Comparison of ENCODE assay signal across 13 cellular contexts in the genomic region with DNA sequence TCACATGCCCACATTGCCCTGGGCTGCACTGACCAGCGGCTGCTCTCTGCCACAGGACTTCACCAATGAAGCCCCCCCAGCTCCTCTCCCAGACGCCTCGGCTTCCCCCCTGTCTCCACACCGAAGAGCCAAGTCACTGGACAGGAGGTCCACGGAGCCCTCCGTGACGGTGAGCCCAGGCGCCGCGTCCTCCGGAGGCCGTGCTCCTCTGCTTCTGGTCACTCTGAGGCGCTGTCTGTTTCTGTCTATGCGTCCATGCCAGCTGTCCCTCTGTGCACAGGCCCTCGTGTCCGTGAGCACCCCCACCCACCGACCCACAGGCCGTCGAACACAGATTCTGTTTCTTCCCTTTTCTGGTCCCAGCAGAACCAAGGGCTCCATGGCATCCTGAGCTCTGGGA.
DNase-seq lines count a peak whose midpoint lies in the region; ATAC-seq and TF ChIP-seq lines count a peak whose summit lies in the region.
"Had no signal": no experiment of that assay in that cellular context is flagged by ENCODE, and none has a peak within 500 bp of the region (broad histone marks: within the 10 kb centered on the region; RNA-seq: fewer than 3 reads in every experiment).

No MANE protein-coding gene starts in this region.

- H3K36me3 ChIP-seq in iPS DF 6.9 (ENCODE audit: control insufficient read depth, insufficient read depth, low read length) (peaks cover 20% of the 10 kb centered on the region), trophoblast cell (ENCODE audit: control insufficient read depth in 1 of 2, insufficient read depth in 2 of 2, low read length in 2 of 2) (peaks cover 87 to 92% of the 10 kb centered on the region in 2 experiments), brain microvascular endothelial cell (replicated peaks) (peaks cover 86% of the 10 kb centered on the region)

- H3K9ac ChIP-seq in trophoblast cell (ENCODE audit: low read length), result no peak overlapping the region

- H4K91ac ChIP-seq in trophoblast cell (ENCODE audit: low read depth, low read length), result no peak overlapping the region

- H2BK120ac ChIP-seq in trophoblast cell (ENCODE audit: insufficient read depth, low read length, poor library complexity), result no peak overlapping the region

- H2BK5ac ChIP-seq in trophoblast cell (ENCODE audit: low read depth, low read length, poor library complexity), result no peak overlapping the region

- DNase-seq in left ventricle myocardium superior (peak; percentile 23), left cardiac atrium (no peak), iPS DF 6.9 (ENCODE audit: low read depth, low spot score) (no peak), trophoblast cell (no peak), brain microvascular endothelial cell (no peak), SHP77 treated with DMSO at 0.1 percent for 48 hours (lab: John Stamatoyannopoulos, UW) (no peak)
- DNase-seq: 8988T; C1 segment of cervical spinal cord; Caco-2; CD4-positive, CD25-positive, alpha-beta regulatory T cell; H7 had no signal

- no peak overlapping the region for H4K8ac ChIP-seq in trophoblast cell (ENCODE audit: low read depth, low read length)

- H3K4ac ChIP-seq in trophoblast cell (ENCODE audit: low read depth, low read length), result no peak overlapping the region

- no peaks in the 10 kb centered on the region for H3K79me1 ChIP-seq in trophoblast cell (ENCODE audit: low read length)

- no peaks in the 10 kb centered on the region for H3K9me3 ChIP-seq in iPS DF 6.9 (ENCODE audit: control insufficient read depth, insufficient read depth, low read length)
- no peaks in the 10 kb centered on the region for H3K9me3 ChIP-seq in trophoblast cell (ENCODE audit: insufficient read depth, low read depth, low read length)
- H3K9me3 ChIP-seq: Caco-2 had no signal

- no peak overlapping the region for H4K12ac ChIP-seq in trophoblast cell (ENCODE audit: low read depth, low read length)

- no peak overlapping the region for H2AK5ac ChIP-seq in trophoblast cell (ENCODE audit: low read length)

- H3K4me3 ChIP-seq in iPS DF 6.9 (ENCODE audit: low read length) (peak overlapping the region; percentile 4; the same call in 1 of the 2 replicates), trophoblast cell (ENCODE audit: low read depth, low read length) (no peak overlapping the region), brain microvascular endothelial cell (ENCODE audit: low read depth, low read length) (no peak overlapping the region)
- H3K4me3 ChIP-seq: GM23338 had no signal

- no peak overlapping the region for H3K23ac ChIP-seq in trophoblast cell (ENCODE audit: low read length)

- H3K4me1 ChIP-seq in iPS DF 6.9 (ENCODE audit: control insufficient read depth, insufficient read depth, low read length) (no peaks in the 10 kb centered on the region; the same call in 1 of the 2 replicates), trophoblast cell (ENCODE audit: control insufficient read depth in 1 of 2, insufficient read depth in 2 of 2, low read length in 2 of 2) (no peaks in the 10 kb centered on the region)
- H3K4me1 ChIP-seq: Caco-2 had no signal

- H3K27me3 ChIP-seq in iPS DF 6.9 (ENCODE audit: control insufficient read depth, insufficient read depth, low read length) (no peaks in the 10 kb centered on the region), trophoblast cell (ENCODE audit: insufficient read depth, low read length) (no peaks in the 10 kb centered on the region), brain microvascular endothelial cell (replicated peaks) (no peaks in the 10 kb centered on the region)

- TF ChIP-seq CTCF in brain microvascular endothelial cell (IDR thresholded peaks at IDR 0.05; ENCODE audit: low read depth, low read length, missing control alignments), result no peak

- H3K79me2 ChIP-seq in trophoblast cell (ENCODE audit: control insufficient read depth, insufficient read depth, low read length, poor library complexity), result no peaks in the 10 kb centered on the region

- peak overlapping the region; percentile 28 for H2AFZ ChIP-seq in trophoblast cell (ENCODE audit: insufficient read depth, low read length, poor library complexity)
- H2AFZ ChIP-seq: GM23338 had no signal

- ATAC-seq in left ventricle myocardium superior, result no peak
- ATAC-seq in left cardiac atrium, result no peak
- no peak for ATAC-seq in GM19351 (IDR thresholded peaks at IDR 0.05; ENCODE audit: unreplicated experiment)
- ATAC-seq: GM23338 had no signal

- H2BK12ac ChIP-seq in trophoblast cell (ENCODE audit: low read length), result no peak overlapping the region

- H3K14ac ChIP-seq in trophoblast cell (ENCODE audit: low read length), result no peak overlapping the region

- H3K18ac ChIP-seq in trophoblast cell (ENCODE audit: low read length), result no peak overlapping the region

- no CpG with 5 or more reads among the region's 19 CpGs for WGBS in iPS DF 6.9 (ENCODE audit: insufficient coverage, insufficient read length)
- no CpG with 5 or more reads among the region's 19 CpGs for WGBS in trophoblast cell (ENCODE audit: extremely low coverage, insufficient coverage, insufficient read length)

- H3K4me2 ChIP-seq in trophoblast cell (ENCODE audit: low read length), result no peak overlapping the region
- H3K4me2 ChIP-seq: GM23338 had no signal

- H3K27ac ChIP-seq in iPS DF 6.9 (ENCODE audit: low read length) (no peak overlapping the region), trophoblast cell (ENCODE audit: low read depth, low read length) (no peak overlapping the region), brain microvascular endothelial cell (no peak overlapping the region)

- intact Hi-C loops in left ventricle myocardium superior (cut with micrococcal nuclease), result no loop called here
- intact Hi-C loops in left cardiac atrium (cut with DNase I), result loop anchor here in 1 of 2 donors (10.0 kb wide), 1 partner anchor 139 kb away; no protein-coding TSS in a partner anchor

- in situ Hi-C loops in brain microvascular endothelial cell (cut with HindIII; ENCODE audit: low pct_ligation_motif_present, low sequenced_read_pairs), result no loop called here
